21 cellular contexts compared by ENCODE assay signal in genomic region chr5:171422902-171423663, GRCh38. TPM values are rescaled to one million over a fixed set of nuclear protein-coding genes. Genes with fewer than 3 reads are reported as not detected.
DNase-seq lines count a peak whose midpoint lies in the region; ATAC-seq, FAIRE-seq and TF ChIP-seq lines count a peak whose summit lies in the region.
"Had no signal": no experiment of that assay in that cellular context is flagged by ENCODE, and none has a peak within 500 bp of the region (broad histone marks: within the 10 kb centered on the region; RNA-seq: fewer than 3 reads in every experiment).

No MANE protein-coding gene starts in this region.

- intact Hi-C loops in heart left ventricle (cut with DNase I) (loop anchor here in 9 of 10 donors (5.0 to 10.0 kb wide), 11 partner anchors 59 to 622 kb away; no protein-coding TSS in a partner anchor), HepG2 (cut with micrococcal nuclease; ENCODE audit: unreplicated experiment) (no loop called here)

- H3K27ac ChIP-seq in heart left ventricle (peak overlapping the region in 10 of 12 donors; percentile 40 to 93 (median 84)), osteoblast (ENCODE audit: low read depth, low read length) (no peak overlapping the region), HepG2 (ENCODE audit: extremely low read length, insufficient read depth, low read length) (no peak overlapping the region)
- H3K27ac ChIP-seq: ascending aorta, vagina had no signal

- no peak overlapping the region for H3K9ac ChIP-seq in HepG2 (ENCODE audit: insufficient read depth, low read depth, low read length)

- in situ Hi-C loops in HepG2 (cut with HindIII; ENCODE audit: extremely low pct_ligation_motif_present, low pct_unique_long_range_greater_than_20kb): loop anchor here (10.0 kb wide), 1 partner anchor 172 kb away; no protein-coding TSS in a partner anchor

- DNase-seq in COLO668 (lab: John Stamatoyannopoulos, UW; ENCODE audit: unreplicated experiment): peak; percentile 41
- DNase-seq in HK-2 (ENCODE audit: unreplicated experiment): peak; percentile 14
- DNase-seq in heart left ventricle: peak in 4 of 5 donors; percentile 29 to 61 (median 53)
- DNase-seq in osteoblast (ENCODE audit: insufficient read length, low spot score, missing footprints): peak; percentile 61
- DNase-seq in HepG2 (ENCODE audit: low spot score): no peak
- no peak for DNase-seq in activated CD4-positive, CD25-positive, alpha-beta regulatory T cell treated with anti-CD3 and anti-CD28 coated beads, Interleukin-2, amount 50 U/mL, for 72 hours
- DNase-seq in stimulated activated CD4-positive, alpha-beta T cell treated with anti-CD3 and anti-CD28 coated beads, Interleukin-4, amount 100 ng/mL, for 4 hours: no peak
- DNase-seq: activated CD4-positive, alpha-beta T cell treated with anti-CD3 and anti-CD28 coated beads for 1 hour; activated naive CD4-positive, alpha-beta T cell treated with Interleukin-2 at 50 U/mL for 16 hours; GDM1; hypothalamus; left colon; NCI-H1105 treated with DMSO at 0.1 percent for 48 hours; NCI-H2107; NCI-H526 treated with DMSO at 0.1 percent for 48 hours; stimulated activated CD4-positive, alpha-beta T cell treated with anti-CD3 and anti-CD28 coated beads, Interleukin-2, amount 100 ng/mL, for 24 hours had no signal

- H3K79me2 ChIP-seq in osteoblast (ENCODE audit: insufficient read depth, low read length): no peaks in the 10 kb centered on the region
- H3K79me2 ChIP-seq in HepG2 (ENCODE audit: insufficient read depth, low read length): no peaks in the 10 kb centered on the region

- H3K4me2 ChIP-seq in osteoblast (ENCODE audit: insufficient read depth, low read length): no peak overlapping the region
- H3K4me2 ChIP-seq in HepG2 (ENCODE audit: low read depth, low read length): no peak overlapping the region

- no peak for TF ChIP-seq EP300 in HepG2 (IDR thresholded peaks at IDR 0.05; ENCODE audit: low read depth in 2 of 2, low read length in 2 of 2)
- no peak for TF ChIP-seq EP300 in HepG2 (CRISPR knock-in tag; IDR thresholded peaks at IDR 0.05; ENCODE audit: borderline replicate concordance)

- TF ChIP-seq CTCF in heart left ventricle (IDR thresholded peaks at IDR 0.05) (no peak), osteoblast (IDR thresholded peaks at IDR 0.05; ENCODE audit: extremely low read depth, low read depth, low read length) (no peak), HepG2 (CRISPR knock-in tag; IDR thresholded peaks at IDR 0.05) (no peak)

- ATAC-seq in heart left ventricle: peak in 1 of 4 donors; percentile 8
- ATAC-seq in HepG2: no peak
- ATAC-seq: left colon, mucosa of descending colon had no signal

- H3K4me1 ChIP-seq in heart left ventricle: peaks cover 5 to 70% (median 27%) of the 10 kb centered on the region in 12 donors
- H3K4me1 ChIP-seq in osteoblast (ENCODE audit: insufficient read depth, low read length): peaks cover 15% of the 10 kb centered on the region
- H3K4me1 ChIP-seq in HepG2 (ENCODE audit: insufficient read depth, low read length): peaks cover 11% of the 10 kb centered on the region

- no TSS peak for BruUV-seq in HepG2 (replicated peaks; lab: Mats Ljungman, UMichigan)

- H3K4me3 ChIP-seq in heart left ventricle (peak overlapping the region in 1 of 12 donors; percentile 14), osteoblast (ENCODE audit: insufficient read depth, low read length) (no peak overlapping the region), HepG2 (replicated peaks in 1 of 3; ENCODE audit: insufficient read depth in 1 of 3, low read depth in 2 of 3, low read length in 3 of 3) (no peak overlapping the region)
- H3K4me3 ChIP-seq: ascending aorta, mucosa of descending colon, vagina had no signal

- TF ChIP-seq RAD21 in HepG2 (CRISPR knock-in tag; IDR thresholded peaks at IDR 0.05): no peak

- CTCF ChIA-PET in HepG2 (lab: Yijun Ruan, JAX; ENCODE audit: low intra/inter-chr PET ratio, low total read pairs): no interaction called here

- POLR2A ChIA-PET in HepG2 (lab: Yijun Ruan, JAX): no interaction called here

- WGBS in heart left ventricle, 4 donors: 60 to 73% (median 69%) methylated on average over 25 to 26 of the region's 26 CpGs
- 59% methylated on average over 20 of the region's 26 CpGs for WGBS in HepG2 (ENCODE audit: low lambda C conversion rate)

- no peaks in the 10 kb centered on the region for H3K9me3 ChIP-seq in heart left ventricle
- H3K9me3 ChIP-seq in osteoblast (ENCODE audit: low read depth, low read length): no peaks in the 10 kb centered on the region
- no peaks in the 10 kb centered on the region for H3K9me3 ChIP-seq in HepG2 (ENCODE audit: low read length)
- H3K9me3 ChIP-seq: ascending aorta, mucosa of descending colon, vagina had no signal

- H3K27me3 ChIP-seq in heart left ventricle (peaks cover 0 to 29% (median 0%) of the 10 kb centered on the region in 9 donors), osteoblast (ENCODE audit: insufficient read depth, low read length) (no peaks in the 10 kb centered on the region), HepG2 (ENCODE audit: control insufficient read depth in 1 of 2, insufficient read depth in 2 of 2, low read length in 2 of 2) (peaks cover 2 to 23% of the 10 kb centered on the region in 2 experiments; a peak in 4 of 5 replicates)
- H3K27me3 ChIP-seq: ascending aorta had no signal

- no peaks in the 10 kb centered on the region for H3K36me3 ChIP-seq in heart left ventricle
- no peaks in the 10 kb centered on the region for H3K36me3 ChIP-seq in osteoblast (ENCODE audit: insufficient read depth, low read length)
- no peaks in the 10 kb centered on the region for H3K36me3 ChIP-seq in HepG2 (replicated peaks in 1 of 2; ENCODE audit: control insufficient read depth in 1 of 2, insufficient read depth in 2 of 2, low read length in 2 of 2)
- H3K36me3 ChIP-seq: ascending aorta, vagina had no signal

- no peak for FAIRE-seq in HepG2 (lab: Jason Lieb, UNC)

- H2AFZ ChIP-seq in osteoblast (ENCODE audit: low read length) (no peak overlapping the region), HepG2 (ENCODE audit: low read length) (no peak overlapping the region)

- TF ChIP-seq POLR2A in heart left ventricle (IDR thresholded peaks at IDR 0.05) (no peak), HepG2 (IDR thresholded peaks at IDR 0.05; ENCODE audit: insufficient read depth in 1 of 2, low read depth in 2 of 2, low read length in 2 of 2) (no peak)

- H4K20me1 ChIP-seq in osteoblast (ENCODE audit: insufficient read depth, low read length) (peaks cover 18% of the 10 kb centered on the region), HepG2 (ENCODE audit: insufficient read depth, low read length) (peaks cover 10% of the 10 kb centered on the region)

RNA-seq across cellular contexts. Expression of gene FGF18, which starts 3.6 kb away (rescaled TPM):
- 10 to 100 TPM in 7 of 9 donors, 1 to 10 TPM in 2; 6.8 to 63.0 (median 23.1) TPM for total RNA-seq in heart left ventricle
- polyA plus RNA-seq in heart left ventricle: 1 to 10 TPM; 3.4 to 5.5 TPM
- total RNA-seq in osteoblast: under 0.01 and 0.29 TPM in 2 replicates
- not detected in 2 replicates for total RNA-seq in HepG2 (2016; rRNA removed; fragmentation: Illumina TruSeq; extraction: Trizol)
- not detected in 2 replicates for total RNA-seq in HepG2 (2016; cell fraction: cytosol; rRNA removed; fragmentation: Illumina TruSeq; extraction: Trizol; ENCODE audit: low read depth)
- total RNA-seq in HepG2 (2016; cell fraction: insoluble cytoplasmic fraction; rRNA removed; fragmentation: Illumina TruSeq; extraction: Trizol): not detected in 2 replicates
- not detected in 2 replicates for total RNA-seq in HepG2 (2016; cell fraction: membrane; rRNA removed; fragmentation: Illumina TruSeq; extraction: Trizol)
- not detected in 2 replicates for total RNA-seq in HepG2 (2016; cell fraction: nucleus; rRNA removed; fragmentation: Illumina TruSeq; extraction: Trizol)
- 0.04 TPM in 1 of 2 replicates, not detected in the other for polyA plus RNA-seq in HepG2 (2011; rRNA removed)
- not detected in 2 replicates for polyA plus RNA-seq in HepG2 (2011; cell fraction: cytosol; rRNA removed)
- 0.05 and 0.24 TPM in 2 replicates for polyA plus RNA-seq in HepG2 (2011; cell fraction: nucleus; rRNA removed)
- 0.08 TPM in 1 of 2 replicates, not detected in the other for polyA plus RNA-seq in HepG2 (2012)
- 0.06 TPM in 1 of 2 replicates, not detected in the other for polyA plus RNA-seq in HepG2 (2016; cell fraction: cytosol; fragmentation: Illumina TruSeq; extraction: Trizol; ENCODE audit: low read depth)
- not detected in 2 replicates for polyA plus RNA-seq in HepG2 (2016; cell fraction: insoluble cytoplasmic fraction; fragmentation: Illumina TruSeq; extraction: Trizol; ENCODE audit: low read depth)
- polyA plus RNA-seq in HepG2 (2016; cell fraction: membrane; fragmentation: Illumina TruSeq; extraction: Trizol; ENCODE audit: low read depth): 0.09 TPM in 1 of 2 replicates, not detected in the other
- not detected in 2 replicates for polyA plus RNA-seq in HepG2 (2016; cell fraction: nucleus; fragmentation: Illumina TruSeq; extraction: Trizol; ENCODE audit: insufficient read depth, low read depth)
- not detected in 2 replicates for polyA minus RNA-seq in HepG2 (2011; rRNA and poly(A)+ RNA removed; ENCODE audit: low replicate concordance)
- not detected in 2 replicates for polyA minus RNA-seq in HepG2 (2011; cell fraction: cytosol; rRNA and poly(A)+ RNA removed)
- polyA minus RNA-seq in HepG2 (2011; cell fraction: nucleus; rRNA and poly(A)+ RNA removed): not detected in 2 replicates
- total RNA-seq: SK-MEL-5 had no signal
- polyA plus RNA-seq: BJ had no signal

RNA-seq across cellular contexts. Expression of gene NPM1, which starts 35.4 kb away (rescaled TPM):
- total RNA-seq in heart left ventricle (100 to 1,000 TPM; 240 to 569 (median 442) TPM), osteoblast (1,126 and 1,271 TPM in 2 replicates), HepG2 (2016; rRNA removed; fragmentation: Illumina TruSeq; extraction: Trizol) (3,353 and 5,553 TPM in 2 replicates)
- polyA plus RNA-seq in heart left ventricle (1,000 to 10,000 TPM in 1 of 2 donors, 100 to 1,000 TPM in 1; 417 to 1,458 TPM), HepG2 (2011; rRNA removed) (1,684 and 2,047 TPM in 2 replicates)
- 762 and 941 TPM in 2 replicates for total RNA-seq in HepG2 (2016; cell fraction: cytosol; rRNA removed; fragmentation: Illumina TruSeq; extraction: Trizol; ENCODE audit: low read depth)
- total RNA-seq in HepG2 (2016; cell fraction: insoluble cytoplasmic fraction; rRNA removed; fragmentation: Illumina TruSeq; extraction: Trizol): 3,423 and 5,528 TPM in 2 replicates
- total RNA-seq in HepG2 (2016; cell fraction: membrane; rRNA removed; fragmentation: Illumina TruSeq; extraction: Trizol): 1,613 and 2,053 TPM in 2 replicates
- total RNA-seq in HepG2 (2016; cell fraction: nucleus; rRNA removed; fragmentation: Illumina TruSeq; extraction: Trizol): 1,233 and 1,301 TPM in 2 replicates
- 2,726 and 4,334 TPM in 2 replicates for polyA plus RNA-seq in HepG2 (2011; cell fraction: cytosol; rRNA removed)
- polyA plus RNA-seq in HepG2 (2011; cell fraction: nucleus; rRNA removed): 901 and 998 TPM in 2 replicates
- polyA plus RNA-seq in HepG2 (2012): 3,095 and 3,791 TPM in 2 replicates
- polyA plus RNA-seq in HepG2 (2016; cell fraction: cytosol; fragmentation: Illumina TruSeq; extraction: Trizol; ENCODE audit: low read depth): 990 and 1,054 TPM in 2 replicates
- 5,889 and 6,211 TPM in 2 replicates for polyA plus RNA-seq in HepG2 (2016; cell fraction: insoluble cytoplasmic fraction; fragmentation: Illumina TruSeq; extraction: Trizol; ENCODE audit: low read depth)
- 1,669 and 1,931 TPM in 2 replicates for polyA plus RNA-seq in HepG2 (2016; cell fraction: membrane; fragmentation: Illumina TruSeq; extraction: Trizol; ENCODE audit: low read depth)
- 1,818 and 1,822 TPM in 2 replicates for polyA plus RNA-seq in HepG2 (2016; cell fraction: nucleus; fragmentation: Illumina TruSeq; extraction: Trizol; ENCODE audit: insufficient read depth, low read depth)
- 1,398 and 1,793 TPM in 2 replicates for polyA minus RNA-seq in HepG2 (2011; rRNA and poly(A)+ RNA removed; ENCODE audit: low replicate concordance)
- 3,161 and 4,136 TPM in 2 replicates for polyA minus RNA-seq in HepG2 (2011; cell fraction: cytosol; rRNA and poly(A)+ RNA removed)
- 529 and 590 TPM in 2 replicates for polyA minus RNA-seq in HepG2 (2011; cell fraction: nucleus; rRNA and poly(A)+ RNA removed)

Comparison
In these comparisons a context has a peak if more than half of its experiments do, and no peak if none do; other contexts are left out.
1. DNase-seq: peak in COLO668 (single experiment), HK-2 (single experiment), heart left ventricle (4 of 5) and osteoblast (single experiment); none in HepG2 (single experiment), activated CD4-positive, CD25-positive, alpha-beta regulatory T cell treated with anti-CD3 and anti-CD28 coated beads, Interleukin-2, amount 50 U/mL, for 72 hours (single experiment) and stimulated activated CD4-positive, alpha-beta T cell treated with anti-CD3 and anti-CD28 coated beads, Interleukin-4, amount 100 ng/mL, for 4 hours (0 of 2).
2. H3K27ac ChIP-seq: peak in heart left ventricle (10 of 12); none in osteoblast (single experiment) and HepG2 (single experiment).